ENCODE assay signal across 9 cellular contexts in the genomic region with DNA sequence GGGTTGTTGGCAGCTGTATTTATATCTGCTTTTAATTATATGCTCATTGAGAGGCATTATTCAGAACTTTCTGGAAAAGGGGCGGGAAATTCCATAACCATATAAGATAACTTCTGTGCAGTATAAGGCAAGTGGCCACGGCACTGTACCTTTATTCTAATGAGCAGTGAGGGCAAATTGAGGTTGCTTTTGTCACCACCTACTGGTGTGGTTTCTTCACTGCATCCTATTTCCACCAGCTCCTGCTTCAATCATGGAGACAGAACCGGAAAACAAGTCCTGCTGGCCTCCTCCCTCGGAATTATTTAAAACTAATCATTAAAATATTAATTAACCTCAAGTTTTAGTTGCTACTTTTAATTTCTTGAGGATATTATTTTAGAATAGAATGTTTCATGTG.
DNase-seq lines count a peak whose midpoint lies in the region; ATAC-seq, FAIRE-seq and TF ChIP-seq lines count a peak whose summit lies in the region.
"Had no signal": no experiment of that assay in that cellular context is flagged by ENCODE, and none has a peak within 500 bp of the region (broad histone marks: within the 10 kb centered on the region; RNA-seq: fewer than 3 reads in every experiment).

No MANE protein-coding gene starts in this region.

- CTCF ChIA-PET in HEK293T (lab: Yijun Ruan, JAX), result no interaction called here

- intact Hi-C loops in kidney (cut with DNase I), result no loop called here

- DNase-seq in GM12865 (ENCODE audit: low read depth) (no peak), HEK293T (ENCODE audit: extremely low spot score) (peak; percentile 10), RWPE2 (ENCODE audit: low spot score) (no peak), kidney (no peak), RKO (ENCODE audit: low spot score) (no peak)

- no peaks in the 10 kb centered on the region for H3K4me1 ChIP-seq in RWPE2 (ENCODE audit: insufficient read depth, poor library complexity, severe bottlenecking)
- H3K4me1 ChIP-seq in kidney (ENCODE audit: control insufficient read depth in 1 of 2, insufficient read depth in 1 of 2, low read depth in 1 of 2, low read length in 2 of 2), result no peaks in the 10 kb centered on the region

- no peaks in the 10 kb centered on the region for H3K36me3 ChIP-seq in RWPE2 (ENCODE audit: low read depth)
- H3K36me3 ChIP-seq in kidney (ENCODE audit: control insufficient read depth in 1 of 2, insufficient read depth in 2 of 2, low read length in 2 of 2), result no peaks in the 10 kb centered on the region

- peak; percentile 27; the same call in 1 of the 3 replicates for ATAC-seq in RWPE2 (ENCODE audit: low read depth)
- no peak for ATAC-seq in HG03571 (IDR thresholded peaks at IDR 0.05; ENCODE audit: unreplicated experiment)
- no peak for ATAC-seq in GM19035 (IDR thresholded peaks at IDR 0.05; ENCODE audit: unreplicated experiment)
- no peak for ATAC-seq in GM18873 (IDR thresholded peaks at IDR 0.05; ENCODE audit: low FRiP score, unreplicated experiment)

- POLR2A ChIA-PET in HEK293T (lab: Yijun Ruan, JAX), result no interaction called here

- H3K9me3 ChIP-seq in RWPE2 (ENCODE audit: severe bottlenecking) (no peaks in the 10 kb centered on the region), kidney (ENCODE audit: control insufficient read depth in 1 of 2, low read length in 2 of 2) (no peaks in the 10 kb centered on the region)

- no peaks in the 10 kb centered on the region for H3K27me3 ChIP-seq in RWPE2 (ENCODE audit: insufficient read depth, poor library complexity, severe bottlenecking)

- H3K4me3 ChIP-seq in GM12865 (ENCODE audit: low read depth, low read length), result no peak overlapping the region
- no peak overlapping the region for H3K4me3 ChIP-seq in RWPE2 (ENCODE audit: severe bottlenecking)
- H3K4me3 ChIP-seq in kidney (ENCODE audit: low read length in 2 of 2), result no peak overlapping the region

- no peak for FAIRE-seq in kidney (lab: Jason Lieb, UNC)
- FAIRE-seq: urothelium cell line had no signal

- TF ChIP-seq CTCF in GM12865 (IDR thresholded peaks at IDR 0.05; ENCODE audit: insufficient read depth, low read depth, low read length, missing control alignments) (peak; percentile 17), RWPE2 (IDR thresholded peaks at IDR 0.05; ENCODE audit: poor library complexity, severe bottlenecking) (peak; percentile 51), kidney (IDR thresholded peaks at IDR 0.05; ENCODE audit: borderline replicate concordance, extremely low read depth, insufficient read depth) (peak; percentile 19)

- H3K9ac ChIP-seq in kidney (ENCODE audit: low read length in 2 of 2), result no peak overlapping the region

- no peak overlapping the region for H3K27ac ChIP-seq in RWPE2 (ENCODE audit: poor library complexity, severe bottlenecking)
- H3K27ac ChIP-seq in kidney (ENCODE audit: low read depth in 2 of 2, low read length in 2 of 2), result no peak overlapping the region

TF ChIP-seq in HEK293T, 16 proteins besides CTCF, POLR2A, EP300 and RAD21:
- TF ChIP-seq TARDBP (IDR thresholded peaks at IDR 0.05) (no peak), SUZ12 (IDR thresholded peaks at IDR 0.05) (no peak), BHLHE40 (IDR thresholded peaks at IDR 0.05; ENCODE audit: borderline replicate concordance) (no peak), HDGF (IDR thresholded peaks at IDR 0.05; ENCODE audit: borderline replicate concordance) (no peak), ZNF384 (IDR thresholded peaks at IDR 0.05) (no peak)
